15 cellular contexts compared by ENCODE assay signal in the genomic region with DNA sequence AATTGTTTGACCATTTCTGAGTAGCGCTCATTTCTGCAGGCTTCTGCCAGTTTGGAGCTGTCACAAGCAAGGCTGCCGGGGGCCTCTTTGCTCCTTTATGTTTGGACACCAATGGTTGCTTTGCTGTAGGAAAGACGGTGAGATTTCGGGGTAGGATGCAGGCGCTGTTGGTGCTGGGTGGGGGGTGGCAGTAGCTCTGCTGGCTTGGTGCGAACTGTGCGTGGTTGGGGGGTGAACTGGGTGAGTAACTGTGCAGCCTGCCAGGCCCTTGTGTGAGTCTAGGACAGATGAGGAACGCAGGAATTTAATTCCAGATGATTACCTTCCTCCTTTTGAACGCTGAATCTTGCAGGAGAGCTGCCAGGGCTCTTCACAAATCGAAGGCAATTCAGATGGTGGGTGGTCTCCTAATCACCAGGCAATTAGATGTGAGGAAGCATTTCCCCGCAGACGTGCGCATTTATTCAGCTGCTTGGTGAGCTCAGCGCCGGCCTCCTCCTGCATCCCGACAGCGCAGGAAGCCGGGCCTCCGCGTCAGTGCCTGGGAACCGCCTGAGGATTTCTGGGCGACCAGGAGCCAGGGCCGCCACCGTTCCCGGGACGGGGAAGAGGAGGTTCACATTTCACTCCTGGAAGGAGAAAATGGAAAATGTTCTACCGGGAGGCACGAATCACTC.
DNase-seq lines count a peak whose midpoint lies in the region; ATAC-seq and TF ChIP-seq lines count a peak whose summit lies in the region.
"Had no signal": no experiment of that assay in that cellular context is flagged by ENCODE, and none has a peak within 500 bp of the region (broad histone marks: within the 10 kb centered on the region; RNA-seq: fewer than 3 reads in every experiment).

No MANE protein-coding gene starts in this region.

- H3K79me2 ChIP-seq in neural cell (replicated peaks; ENCODE audit: insufficient read depth, low read length): no peaks in the 10 kb centered on the region

- H3K9me2 ChIP-seq in neural cell (ENCODE audit: insufficient read depth, low read length): no peaks in the 10 kb centered on the region

- H3K27me3 ChIP-seq in neural cell (ENCODE audit: insufficient read depth, low read depth, low read length): no peaks in the 10 kb centered on the region
- H3K27me3 ChIP-seq: brain microvascular endothelial cell, testis had no signal

- peak overlapping the region; percentile 44 for H3K9ac ChIP-seq in neural cell (ENCODE audit: low read length)

- H3K27ac ChIP-seq in neural cell (ENCODE audit: low read length): peak overlapping the region; percentile 74
- H3K27ac ChIP-seq: brain microvascular endothelial cell, testis had no signal

- H3K4me2 ChIP-seq in neural cell (ENCODE audit: low read length): peak overlapping the region; percentile 4

- no peak for TF ChIP-seq CTCF in fibroblast of villous mesenchyme (IDR thresholded peaks at IDR 0.05; ENCODE audit: insufficient read depth, low read depth, low read length)
- TF ChIP-seq CTCF in neural cell (IDR thresholded peaks at IDR 0.05; ENCODE audit: poor library complexity, severe bottlenecking): no peak

- peak; percentile 49 for DNase-seq in EH (ENCODE audit: low read depth)
- peak; percentile 4 for DNase-seq in fibroblast of villous mesenchyme (ENCODE audit: low read depth)
- DNase-seq in T-helper 1 cell: no peak
- no peak for DNase-seq in NCI-H1694 treated with DMSO at 0.1 percent for 48 hours (lab: John Stamatoyannopoulos, UW)
- DNase-seq: ACHN; activated effector memory CD4-positive, alpha-beta T cell treated with anti-CD3 and anti-CD28 coated beads, Interleukin-2, amount 50 U/mL, for 16 hours; brain microvascular endothelial cell; effector CD8-positive, alpha-beta T cell; MG63; stimulated activated CD4-positive, alpha-beta T cell treated with anti-CD3 and anti-CD28 coated beads, Interleukin-12 subunit alpha, Interleukin-12 subunit beta, amount 100 ng/mL, for 4 hours; testis had no signal

- H3F3A ChIP-seq in neural cell (ENCODE audit: insufficient read depth, low read length, poor library complexity, severe bottlenecking): peaks cover 9% of the 10 kb centered on the region

- TF ChIP-seq EP300 in neural cell (conservative IDR thresholded peaks at IDR 0.05; ENCODE audit: poor library complexity, severe bottlenecking): peak; percentile 45

- H3K36me3 ChIP-seq in neural cell (ENCODE audit: insufficient read depth, low read length): no peaks in the 10 kb centered on the region
- H3K36me3 ChIP-seq: brain microvascular endothelial cell, MG63 had no signal

- no peaks in the 10 kb centered on the region for H4K20me1 ChIP-seq in neural cell (ENCODE audit: insufficient read depth)

- H3K9me3 ChIP-seq in neural cell (ENCODE audit: low read length): no peaks in the 10 kb centered on the region
- H3K9me3 ChIP-seq: MG63, testis had no signal

- ATAC-seq in SK-N-SH treated with all-trans-retinoic acid at 6 μM for 48 hours (peak; percentile 74), GM21360 (IDR thresholded peaks at IDR 0.05; ENCODE audit: unreplicated experiment) (no peak), HG03571 (IDR thresholded peaks at IDR 0.05; ENCODE audit: unreplicated experiment) (no peak)

- H2AFZ ChIP-seq in neural cell (ENCODE audit: low read depth, low read length): peak overlapping the region; percentile 61

- no peak overlapping the region for H3K4me3 ChIP-seq in fibroblast of villous mesenchyme (ENCODE audit: low read depth, low read length)
- H3K4me3 ChIP-seq in neural cell (ENCODE audit: low read length): peak overlapping the region; percentile 55
- H3K4me3 ChIP-seq: MG63, testis had no signal

- peak; percentile 26 for TF ChIP-seq RAD21 in neural cell (conservative IDR thresholded peaks at IDR 0.05)

TF ChIP-seq in SK-N-SH treated with all-trans-retinoic acid at 6 μM for 48 hours, 23 proteins besides CTCF, POLR2A, EP300 and RAD21:
- TF ChIP-seq BACH2 (CRISPR knock-in tag; IDR thresholded peaks at IDR 0.05; ENCODE audit: borderline replicate concordance) (no peak), RARB (CRISPR knock-in tag; IDR thresholded peaks at IDR 0.05) (no peak), PPARA (CRISPR knock-in tag; IDR thresholded peaks at IDR 0.05; ENCODE audit: borderline replicate concordance) (no peak)
- TF ChIP-seq, protein P1, sequence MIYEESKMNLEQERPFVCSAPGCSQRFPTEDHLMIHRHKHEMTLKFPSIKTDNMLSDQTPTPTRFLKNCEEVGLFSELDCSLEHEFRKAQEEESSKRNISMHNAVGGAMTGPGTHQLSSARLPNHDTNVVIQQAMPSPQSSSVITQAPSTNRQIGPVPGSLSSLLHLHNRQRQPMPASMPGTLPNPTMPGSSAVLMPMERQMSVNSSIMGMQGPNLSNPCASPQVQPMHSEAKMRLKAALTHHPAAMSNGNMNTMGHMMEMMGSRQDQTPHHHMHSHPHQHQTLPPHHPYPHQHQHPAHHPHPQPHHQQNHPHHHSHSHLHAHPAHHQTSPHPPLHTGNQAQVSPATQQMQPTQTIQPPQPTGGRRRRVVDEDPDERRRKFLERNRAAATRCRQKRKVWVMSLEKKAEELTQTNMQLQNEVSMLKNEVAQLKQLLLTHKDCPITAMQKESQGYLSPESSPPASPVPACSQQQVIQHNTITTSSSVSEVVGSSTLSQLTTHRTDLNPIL (CRISPR knock-in tag; IDR thresholded peaks at IDR 0.05; ENCODE audit: low read depth): no peak

TF ChIP-seq in neural cell, 6 proteins besides CTCF, POLR2A, EP300 and RAD21:
- TF ChIP-seq, protein P2, sequence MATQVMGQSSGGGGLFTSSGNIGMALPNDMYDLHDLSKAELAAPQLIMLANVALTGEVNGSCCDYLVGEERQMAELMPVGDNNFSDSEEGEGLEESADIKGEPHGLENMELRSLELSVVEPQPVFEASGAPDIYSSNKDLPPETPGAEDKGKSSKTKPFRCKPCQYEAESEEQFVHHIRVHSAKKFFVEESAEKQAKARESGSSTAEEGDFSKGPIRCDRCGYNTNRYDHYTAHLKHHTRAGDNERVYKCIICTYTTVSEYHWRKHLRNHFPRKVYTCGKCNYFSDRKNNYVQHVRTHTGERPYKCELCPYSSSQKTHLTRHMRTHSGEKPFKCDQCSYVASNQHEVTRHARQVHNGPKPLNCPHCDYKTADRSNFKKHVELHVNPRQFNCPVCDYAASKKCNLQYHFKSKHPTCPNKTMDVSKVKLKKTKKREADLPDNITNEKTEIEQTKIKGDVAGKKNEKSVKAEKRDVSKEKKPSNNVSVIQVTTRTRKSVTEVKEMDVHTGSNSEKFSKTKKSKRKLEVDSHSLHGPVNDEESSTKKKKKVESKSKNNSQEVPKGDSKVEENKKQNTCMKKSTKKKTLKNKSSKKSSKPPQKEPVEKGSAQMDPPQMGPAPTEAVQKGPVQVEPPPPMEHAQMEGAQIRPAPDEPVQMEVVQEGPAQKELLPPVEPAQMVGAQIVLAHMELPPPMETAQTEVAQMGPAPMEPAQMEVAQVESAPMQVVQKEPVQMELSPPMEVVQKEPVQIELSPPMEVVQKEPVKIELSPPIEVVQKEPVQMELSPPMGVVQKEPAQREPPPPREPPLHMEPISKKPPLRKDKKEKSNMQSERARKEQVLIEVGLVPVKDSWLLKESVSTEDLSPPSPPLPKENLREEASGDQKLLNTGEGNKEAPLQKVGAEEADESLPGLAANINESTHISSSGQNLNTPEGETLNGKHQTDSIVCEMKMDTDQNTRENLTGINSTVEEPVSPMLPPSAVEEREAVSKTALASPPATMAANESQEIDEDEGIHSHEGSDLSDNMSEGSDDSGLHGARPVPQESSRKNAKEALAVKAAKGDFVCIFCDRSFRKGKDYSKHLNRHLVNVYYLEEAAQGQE (IDR thresholded peaks at IDR 0.05; ENCODE audit: borderline replicate concordance): no peak
- TF ChIP-seq POLR2AphosphoS5 (IDR thresholded peaks at IDR 0.05) (peak; percentile 59), EZH2 (IDR thresholded peaks at IDR 0.05; ENCODE audit: borderline replicate concordance, insufficient read depth, low read length, poor library complexity, severe bottlenecking) (no peak), MXI1 (conservative IDR thresholded peaks at IDR 0.05; ENCODE audit: poor library complexity, severe bottlenecking) (no peak), TAF1 (IDR thresholded peaks at IDR 0.05; ENCODE audit: low read depth) (no peak), SMC3 (conservative IDR thresholded peaks at IDR 0.05; ENCODE audit: poor library complexity) (peak; percentile 23)

Comparison
In these comparisons a context has a peak if more than half of its experiments do, and no peak if none do; other contexts are left out.
1. DNase-seq: peak in EH (single experiment) and fibroblast of villous mesenchyme (single experiment); none in T-helper 1 cell (0 of 5) and NCI-H1694 treated with DMSO at 0.1 percent for 48 hours (single experiment).